ENCODE assay signal across 24 cellular contexts in the genomic region with DNA sequence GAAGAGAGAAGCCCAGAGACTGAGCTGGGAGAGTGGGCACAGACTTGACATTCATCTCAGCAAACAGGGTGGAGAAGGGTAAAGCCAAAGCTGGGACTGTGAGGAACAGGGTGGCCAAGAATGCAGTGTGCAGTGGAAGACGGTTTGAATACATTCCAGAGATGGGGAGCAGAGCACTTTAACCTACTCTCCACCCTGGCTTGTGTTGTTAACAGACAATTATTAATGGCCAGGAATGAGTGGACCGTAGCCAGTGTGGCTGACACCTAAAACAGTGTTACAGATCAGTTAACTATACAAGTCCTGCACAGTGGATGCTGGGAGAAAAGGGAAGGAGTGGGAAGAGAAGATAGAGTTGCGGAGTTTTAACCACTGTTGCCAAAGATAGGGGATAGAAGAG. TPM values are rescaled to one million over a fixed set of nuclear protein-coding genes. Genes with fewer than 3 reads are reported as not detected.
DNase-seq lines count a peak whose midpoint lies in the region; ATAC-seq and TF ChIP-seq lines count a peak whose summit lies in the region.
"Had no signal": no experiment of that assay in that cellular context is flagged by ENCODE, and none has a peak within 500 bp of the region (broad histone marks: within the 10 kb centered on the region; RNA-seq: fewer than 3 reads in every experiment).

No MANE protein-coding gene starts in this region.

- TF ChIP-seq CTCF in gastroesophageal sphincter (IDR thresholded peaks at IDR 0.05): no peak
- no peak for TF ChIP-seq CTCF in nephron (IDR thresholded peaks at IDR 0.05; ENCODE audit: unreplicated experiment in 3 of 3)
- no peak for TF ChIP-seq CTCF in foreskin fibroblast (IDR thresholded peaks at IDR 0.05; ENCODE audit: low read depth, low read length)

- DNase-seq in stimulated activated naive CD8-positive, alpha-beta T cell treated with anti-CD3 and anti-CD28 coated beads, Interleukin-15, amount 100 ng/mL, for 72 hours: no peak
- no peak for DNase-seq in stimulated activated naive CD8-positive, alpha-beta T cell treated with anti-CD3 and anti-CD28 coated beads, Interleukin-15, Interleukin-2, amounts not matched to agents 100 U/mL and 50 U/mL, for 24 hours
- DNase-seq in NCI-H2227 treated with DMSO at 0.1 percent for 48 hours (lab: John Stamatoyannopoulos, UW) (no peak), foreskin fibroblast (no peak)
- DNase-seq: activated CD4-positive, alpha-beta T cell treated with anti-CD3 and anti-CD28 coated beads for 48 hours; activated CD8-positive, alpha-beta memory T cell treated with anti-CD3 and anti-CD28 coated beads, Interleukin-2, amount 10 ng/mL, durations not matched to agents 7 days and 5 days; activated naive CD8-positive, alpha-beta T cell treated with anti-CD3 and anti-CD28 coated beads for 36 hours; effector memory CD8-positive, alpha-beta T cell; MM.1S; NCI-H1417 treated with DMSO at 0.1 percent for 48 hours; NCI-H510A treated with DMSO at 0.1 percent for 48 hours; psoas muscle; stimulated activated CD4-positive, alpha-beta T cell treated with anti-CD3 and anti-CD28 coated beads, Interleukin-4, amount 100 ng/mL, for 1 hour; stimulated activated naive CD4-positive, alpha-beta T cell treated with Interleukin-2 at 50 U/mL for 16 hours; T-helper 2 cell had no signal

- no peak for TF ChIP-seq EP300 in gastroesophageal sphincter (IDR thresholded peaks at IDR 0.05)

- peaks cover 19 to 56% (median 31%) of the 10 kb centered on the region in 3 donors for H3K4me1 ChIP-seq in gastroesophageal sphincter
- H3K4me1 ChIP-seq: neural progenitor cell had no signal

- H3K4me1 Mint-ChIP-seq in stimulated activated naive CD8-positive, alpha-beta T cell treated with anti-CD3 and anti-CD28 coated beads, Interleukin-15, amount 100 ng/mL, for 72 hours: peaks cover 12% of the 10 kb centered on the region
- H3K4me1 Mint-ChIP-seq in nephron: peaks cover 30% of the 10 kb centered on the region

- peak overlapping the region in 3 of 4 donors; percentile 51 to 54 (median 52) for H3K27ac ChIP-seq in gastroesophageal sphincter
- H3K27ac ChIP-seq: BLaER1 treated with 17β-estradiol and CSF1 and Interleukin-3, amounts not matched to agents 10 nM and 100 nM; neural progenitor cell; psoas muscle; SK-N-MC had no signal

- no peaks in the 10 kb centered on the region for H3K36me3 Mint-ChIP-seq in nephron (ENCODE audit: low read depth)
- H3K36me3 Mint-ChIP-seq: activated CD8-positive, alpha-beta memory T cell treated with anti-CD3 and anti-CD28 coated beads, Interleukin-2, amount 10 ng/mL, durations not matched to agents 7 days and 5 days; activated naive CD8-positive, alpha-beta T cell treated with anti-CD3 and anti-CD28 coated beads for 36 hours; neural progenitor cell; type B pancreatic cell had no signal

- H3K9me3 Mint-ChIP-seq in stimulated activated naive CD8-positive, alpha-beta T cell treated with anti-CD3 and anti-CD28 coated beads, Interleukin-15, amount 100 ng/mL, for 72 hours: no peaks in the 10 kb centered on the region
- H3K9me3 Mint-ChIP-seq in nephron: no peaks in the 10 kb centered on the region
- H3K9me3 Mint-ChIP-seq: activated naive CD8-positive, alpha-beta T cell treated with anti-CD3 and anti-CD28 coated beads for 36 hours; effector memory CD8-positive, alpha-beta T cell; neural progenitor cell; type B pancreatic cell had no signal

- no peaks in the 10 kb centered on the region for H3K27me3 Mint-ChIP-seq in stimulated activated naive CD8-positive, alpha-beta T cell treated with anti-CD3 and anti-CD28 coated beads, Interleukin-15, amount 100 ng/mL, for 72 hours
- no peaks in the 10 kb centered on the region for H3K27me3 Mint-ChIP-seq in nephron (ENCODE audit: low read depth)
- H3K27me3 Mint-ChIP-seq: activated CD8-positive, alpha-beta memory T cell treated with anti-CD3 and anti-CD28 coated beads, Interleukin-2, amount 10 ng/mL, durations not matched to agents 7 days and 5 days; activated naive CD8-positive, alpha-beta T cell treated with anti-CD3 and anti-CD28 coated beads for 36 hours; effector memory CD8-positive, alpha-beta T cell had no signal

- peak; percentile 37 for ATAC-seq in stimulated activated naive CD8-positive, alpha-beta T cell treated with anti-CD3 and anti-CD28 coated beads, Interleukin-15, amount 100 ng/mL, for 72 hours
- no peak for ATAC-seq in stimulated activated naive CD8-positive, alpha-beta T cell treated with anti-CD3 and anti-CD28 coated beads, Interleukin-15, Interleukin-2, amounts not matched to agents 100 U/mL and 50 U/mL, for 24 hours
- no peak for ATAC-seq in gastroesophageal sphincter
- ATAC-seq in GM21526 (IDR thresholded peaks at IDR 0.05; ENCODE audit: low FRiP score, unreplicated experiment): no peak
- ATAC-seq in GM19351 (IDR thresholded peaks at IDR 0.05; ENCODE audit: unreplicated experiment): no peak
- ATAC-seq: activated CD8-positive, alpha-beta memory T cell treated with anti-CD3 and anti-CD28 coated beads, Interleukin-2, amount 10 ng/mL, durations not matched to agents 7 days and 5 days; effector memory CD8-positive, alpha-beta T cell; esophagus mucosa; psoas muscle had no signal

- 25 to 42% methylated on average over 1 to 2 of the region's 3 CpGs for WGBS in gastroesophageal sphincter (ENCODE audit: low coverage in 1 of 2), 2 donors

- H3K4me3 ChIP-seq in gastroesophageal sphincter (no peak overlapping the region), foreskin fibroblast (ENCODE audit: low read depth in 1 of 2, low read length in 2 of 2) (no peak overlapping the region)
- H3K4me3 ChIP-seq: BLaER1 treated with 17β-estradiol and CSF1 and Interleukin-3, amounts not matched to agents 10 nM and 100 nM; neural progenitor cell; psoas muscle; SK-N-MC had no signal

- H3K4me3 Mint-ChIP-seq in stimulated activated naive CD8-positive, alpha-beta T cell treated with anti-CD3 and anti-CD28 coated beads, Interleukin-15, amount 100 ng/mL, for 72 hours: no peak overlapping the region
- H3K4me3 Mint-ChIP-seq in nephron: no peak overlapping the region
- H3K4me3 Mint-ChIP-seq: activated CD8-positive, alpha-beta memory T cell treated with anti-CD3 and anti-CD28 coated beads, Interleukin-2, amount 10 ng/mL, durations not matched to agents 7 days and 5 days; activated naive CD8-positive, alpha-beta T cell treated with anti-CD3 and anti-CD28 coated beads for 36 hours; effector memory CD8-positive, alpha-beta T cell; neural progenitor cell; type B pancreatic cell had no signal

- H3K36me3 ChIP-seq in gastroesophageal sphincter: no peaks in the 10 kb centered on the region
- H3K36me3 ChIP-seq: BLaER1 treated with 17β-estradiol and CSF1 and Interleukin-3, amounts not matched to agents 10 nM and 100 nM; neural progenitor cell had no signal

- H3K27me3 ChIP-seq in gastroesophageal sphincter: no peaks in the 10 kb centered on the region
- H3K27me3 ChIP-seq: BLaER1 treated with 17β-estradiol and CSF1 and Interleukin-3, amounts not matched to agents 10 nM and 100 nM had no signal

- H3K27ac Mint-ChIP-seq in stimulated activated naive CD8-positive, alpha-beta T cell treated with anti-CD3 and anti-CD28 coated beads, Interleukin-15, amount 100 ng/mL, for 72 hours: no peak overlapping the region
- H3K27ac Mint-ChIP-seq in nephron: peak overlapping the region in 2 of 3 experiments; percentile 68 to 79
- H3K27ac Mint-ChIP-seq: activated CD8-positive, alpha-beta memory T cell treated with anti-CD3 and anti-CD28 coated beads, Interleukin-2, amount 10 ng/mL, durations not matched to agents 7 days and 5 days; activated naive CD8-positive, alpha-beta T cell treated with anti-CD3 and anti-CD28 coated beads for 36 hours; effector memory CD8-positive, alpha-beta T cell; neural progenitor cell; type B pancreatic cell had no signal

- TF ChIP-seq POLR2A in gastroesophageal sphincter (IDR thresholded peaks at IDR 0.05): no peak

- no peaks in the 10 kb centered on the region for H3K9me3 ChIP-seq in gastroesophageal sphincter
- H3K9me3 ChIP-seq: BLaER1 treated with 17β-estradiol and CSF1 and Interleukin-3, amounts not matched to agents 10 nM and 100 nM; psoas muscle had no signal

RNA-seq across cellular contexts. Expression of gene NAB1, which starts 7.4 kb away (rescaled TPM):
- 10 to 100 TPM; 50.9 to 98.5 (median 73.8) TPM for total RNA-seq in gastroesophageal sphincter

Comparison
In these comparisons a context has a peak if more than half of its experiments do, and no peak if none do; other contexts are left out.
1. H3K27ac Mint-ChIP-seq: peak in nephron (2 of 3); none in stimulated activated naive CD8-positive, alpha-beta T cell treated with anti-CD3 and anti-CD28 coated beads, Interleukin-15, amount 100 ng/mL, for 72 hours (0 of 2).